Comparison of ENCODE assay signal across 2 cellular contexts in the genomic region with DNA sequence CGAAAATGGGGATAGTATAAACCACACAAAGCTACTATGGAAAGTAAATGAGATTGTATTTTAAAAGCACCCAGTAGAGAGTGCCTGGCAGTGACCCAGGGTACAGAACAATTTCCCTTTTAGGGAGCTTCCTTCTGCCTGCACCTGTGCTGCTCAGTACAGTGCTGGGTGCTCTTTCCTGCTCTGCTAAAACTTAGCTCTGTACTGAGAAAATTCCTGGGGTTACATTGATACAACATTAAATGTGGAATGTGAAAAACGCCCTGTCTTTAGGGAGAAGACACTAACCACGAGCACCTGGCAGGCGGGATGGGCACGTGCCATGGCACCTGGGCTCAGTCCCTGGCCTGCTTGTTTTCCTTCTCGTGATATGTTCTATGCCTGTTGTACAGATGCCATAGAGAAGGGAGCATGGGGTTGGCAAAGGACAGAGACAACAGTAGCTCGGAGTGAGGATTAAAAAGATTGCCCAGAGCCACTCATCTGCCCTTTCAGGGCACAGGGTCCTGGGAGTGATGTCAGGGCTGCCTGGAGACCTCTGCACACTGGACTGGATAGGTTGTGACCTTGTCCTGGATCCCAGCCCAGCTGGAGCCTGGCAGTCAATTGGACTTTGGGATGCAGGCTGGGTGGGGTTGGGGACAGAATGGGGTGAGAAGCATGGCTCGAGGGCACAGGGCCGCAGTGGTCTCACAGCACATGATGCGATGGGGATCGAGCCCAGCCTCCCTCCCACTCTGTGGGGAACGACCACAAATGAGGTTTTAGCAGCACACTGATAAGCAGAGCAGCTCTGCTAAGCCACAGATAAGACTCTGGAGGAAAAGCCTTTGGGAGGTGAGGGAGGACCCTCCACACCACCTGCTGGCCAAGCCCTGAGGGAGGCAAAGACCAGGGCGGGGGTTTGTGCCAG.
TF ChIP-seq lines count a peak whose summit lies in the region.

No MANE protein-coding gene starts in this region.

TF ChIP-seq in SK-N-SH, 30 proteins besides CTCF, POLR2A, EP300 and RAD21:
- TF ChIP-seq RCOR1 (IDR thresholded peaks at IDR 0.05; ENCODE audit: low read length): 0 out of 2 replicates have a peak, but pooled peaks have one; percentile 23
- TF ChIP-seq FOXJ3 (CRISPR knock-in tag; IDR thresholded peaks at IDR 0.05): peak; percentile 88
- TF ChIP-seq GATA2 (CRISPR knock-in tag; IDR thresholded peaks at IDR 0.05): peak; percentile 98
- no peak for TF ChIP-seq TAF1 (IDR thresholded peaks at IDR 0.05; ENCODE audit: borderline replicate concordance, low read depth, low read length)
- TF ChIP-seq CHD2 (IDR thresholded peaks at IDR 0.05; ENCODE audit: low read length, partially characterized antibody): peak; percentile 54

TF ChIP-seq in GM23338, 12 proteins besides CTCF, POLR2A, EP300 and RAD21:
- TF ChIP-seq, protein P1, sequence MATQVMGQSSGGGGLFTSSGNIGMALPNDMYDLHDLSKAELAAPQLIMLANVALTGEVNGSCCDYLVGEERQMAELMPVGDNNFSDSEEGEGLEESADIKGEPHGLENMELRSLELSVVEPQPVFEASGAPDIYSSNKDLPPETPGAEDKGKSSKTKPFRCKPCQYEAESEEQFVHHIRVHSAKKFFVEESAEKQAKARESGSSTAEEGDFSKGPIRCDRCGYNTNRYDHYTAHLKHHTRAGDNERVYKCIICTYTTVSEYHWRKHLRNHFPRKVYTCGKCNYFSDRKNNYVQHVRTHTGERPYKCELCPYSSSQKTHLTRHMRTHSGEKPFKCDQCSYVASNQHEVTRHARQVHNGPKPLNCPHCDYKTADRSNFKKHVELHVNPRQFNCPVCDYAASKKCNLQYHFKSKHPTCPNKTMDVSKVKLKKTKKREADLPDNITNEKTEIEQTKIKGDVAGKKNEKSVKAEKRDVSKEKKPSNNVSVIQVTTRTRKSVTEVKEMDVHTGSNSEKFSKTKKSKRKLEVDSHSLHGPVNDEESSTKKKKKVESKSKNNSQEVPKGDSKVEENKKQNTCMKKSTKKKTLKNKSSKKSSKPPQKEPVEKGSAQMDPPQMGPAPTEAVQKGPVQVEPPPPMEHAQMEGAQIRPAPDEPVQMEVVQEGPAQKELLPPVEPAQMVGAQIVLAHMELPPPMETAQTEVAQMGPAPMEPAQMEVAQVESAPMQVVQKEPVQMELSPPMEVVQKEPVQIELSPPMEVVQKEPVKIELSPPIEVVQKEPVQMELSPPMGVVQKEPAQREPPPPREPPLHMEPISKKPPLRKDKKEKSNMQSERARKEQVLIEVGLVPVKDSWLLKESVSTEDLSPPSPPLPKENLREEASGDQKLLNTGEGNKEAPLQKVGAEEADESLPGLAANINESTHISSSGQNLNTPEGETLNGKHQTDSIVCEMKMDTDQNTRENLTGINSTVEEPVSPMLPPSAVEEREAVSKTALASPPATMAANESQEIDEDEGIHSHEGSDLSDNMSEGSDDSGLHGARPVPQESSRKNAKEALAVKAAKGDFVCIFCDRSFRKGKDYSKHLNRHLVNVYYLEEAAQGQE (IDR thresholded peaks at IDR 0.05; ENCODE audit: unreplicated experiment): no peak
- TF ChIP-seq EZH2 (IDR thresholded peaks at IDR 0.05; ENCODE audit: low read depth, unreplicated experiment) (no peak), NANOG (IDR thresholded peaks at IDR 0.05; ENCODE audit: borderline replicate concordance) (no peak), ZNF114 (CRISPR knock-in tag; IDR thresholded peaks at IDR 0.05) (no peak), STAT1 (IDR thresholded peaks at IDR 0.05; ENCODE audit: unreplicated experiment) (no peak), POLR2AphosphoS5 (IDR thresholded peaks at IDR 0.05; ENCODE audit: low read depth) (no peak), ZNF331 (CRISPR knock-in tag; IDR thresholded peaks at IDR 0.05; ENCODE audit: low read depth) (no peak), JUNB (IDR thresholded peaks at IDR 0.05; ENCODE audit: unreplicated experiment) (no peak), ETS1 (IDR thresholded peaks at IDR 0.05) (no peak), EZH2phosphoT487 (IDR thresholded peaks at IDR 0.05; ENCODE audit: unreplicated experiment) (no peak), CREB1 (CRISPR knock-in tag; IDR thresholded peaks at IDR 0.05; ENCODE audit: low read depth) (no peak)
- TF ChIP-seq, protein P2, sequence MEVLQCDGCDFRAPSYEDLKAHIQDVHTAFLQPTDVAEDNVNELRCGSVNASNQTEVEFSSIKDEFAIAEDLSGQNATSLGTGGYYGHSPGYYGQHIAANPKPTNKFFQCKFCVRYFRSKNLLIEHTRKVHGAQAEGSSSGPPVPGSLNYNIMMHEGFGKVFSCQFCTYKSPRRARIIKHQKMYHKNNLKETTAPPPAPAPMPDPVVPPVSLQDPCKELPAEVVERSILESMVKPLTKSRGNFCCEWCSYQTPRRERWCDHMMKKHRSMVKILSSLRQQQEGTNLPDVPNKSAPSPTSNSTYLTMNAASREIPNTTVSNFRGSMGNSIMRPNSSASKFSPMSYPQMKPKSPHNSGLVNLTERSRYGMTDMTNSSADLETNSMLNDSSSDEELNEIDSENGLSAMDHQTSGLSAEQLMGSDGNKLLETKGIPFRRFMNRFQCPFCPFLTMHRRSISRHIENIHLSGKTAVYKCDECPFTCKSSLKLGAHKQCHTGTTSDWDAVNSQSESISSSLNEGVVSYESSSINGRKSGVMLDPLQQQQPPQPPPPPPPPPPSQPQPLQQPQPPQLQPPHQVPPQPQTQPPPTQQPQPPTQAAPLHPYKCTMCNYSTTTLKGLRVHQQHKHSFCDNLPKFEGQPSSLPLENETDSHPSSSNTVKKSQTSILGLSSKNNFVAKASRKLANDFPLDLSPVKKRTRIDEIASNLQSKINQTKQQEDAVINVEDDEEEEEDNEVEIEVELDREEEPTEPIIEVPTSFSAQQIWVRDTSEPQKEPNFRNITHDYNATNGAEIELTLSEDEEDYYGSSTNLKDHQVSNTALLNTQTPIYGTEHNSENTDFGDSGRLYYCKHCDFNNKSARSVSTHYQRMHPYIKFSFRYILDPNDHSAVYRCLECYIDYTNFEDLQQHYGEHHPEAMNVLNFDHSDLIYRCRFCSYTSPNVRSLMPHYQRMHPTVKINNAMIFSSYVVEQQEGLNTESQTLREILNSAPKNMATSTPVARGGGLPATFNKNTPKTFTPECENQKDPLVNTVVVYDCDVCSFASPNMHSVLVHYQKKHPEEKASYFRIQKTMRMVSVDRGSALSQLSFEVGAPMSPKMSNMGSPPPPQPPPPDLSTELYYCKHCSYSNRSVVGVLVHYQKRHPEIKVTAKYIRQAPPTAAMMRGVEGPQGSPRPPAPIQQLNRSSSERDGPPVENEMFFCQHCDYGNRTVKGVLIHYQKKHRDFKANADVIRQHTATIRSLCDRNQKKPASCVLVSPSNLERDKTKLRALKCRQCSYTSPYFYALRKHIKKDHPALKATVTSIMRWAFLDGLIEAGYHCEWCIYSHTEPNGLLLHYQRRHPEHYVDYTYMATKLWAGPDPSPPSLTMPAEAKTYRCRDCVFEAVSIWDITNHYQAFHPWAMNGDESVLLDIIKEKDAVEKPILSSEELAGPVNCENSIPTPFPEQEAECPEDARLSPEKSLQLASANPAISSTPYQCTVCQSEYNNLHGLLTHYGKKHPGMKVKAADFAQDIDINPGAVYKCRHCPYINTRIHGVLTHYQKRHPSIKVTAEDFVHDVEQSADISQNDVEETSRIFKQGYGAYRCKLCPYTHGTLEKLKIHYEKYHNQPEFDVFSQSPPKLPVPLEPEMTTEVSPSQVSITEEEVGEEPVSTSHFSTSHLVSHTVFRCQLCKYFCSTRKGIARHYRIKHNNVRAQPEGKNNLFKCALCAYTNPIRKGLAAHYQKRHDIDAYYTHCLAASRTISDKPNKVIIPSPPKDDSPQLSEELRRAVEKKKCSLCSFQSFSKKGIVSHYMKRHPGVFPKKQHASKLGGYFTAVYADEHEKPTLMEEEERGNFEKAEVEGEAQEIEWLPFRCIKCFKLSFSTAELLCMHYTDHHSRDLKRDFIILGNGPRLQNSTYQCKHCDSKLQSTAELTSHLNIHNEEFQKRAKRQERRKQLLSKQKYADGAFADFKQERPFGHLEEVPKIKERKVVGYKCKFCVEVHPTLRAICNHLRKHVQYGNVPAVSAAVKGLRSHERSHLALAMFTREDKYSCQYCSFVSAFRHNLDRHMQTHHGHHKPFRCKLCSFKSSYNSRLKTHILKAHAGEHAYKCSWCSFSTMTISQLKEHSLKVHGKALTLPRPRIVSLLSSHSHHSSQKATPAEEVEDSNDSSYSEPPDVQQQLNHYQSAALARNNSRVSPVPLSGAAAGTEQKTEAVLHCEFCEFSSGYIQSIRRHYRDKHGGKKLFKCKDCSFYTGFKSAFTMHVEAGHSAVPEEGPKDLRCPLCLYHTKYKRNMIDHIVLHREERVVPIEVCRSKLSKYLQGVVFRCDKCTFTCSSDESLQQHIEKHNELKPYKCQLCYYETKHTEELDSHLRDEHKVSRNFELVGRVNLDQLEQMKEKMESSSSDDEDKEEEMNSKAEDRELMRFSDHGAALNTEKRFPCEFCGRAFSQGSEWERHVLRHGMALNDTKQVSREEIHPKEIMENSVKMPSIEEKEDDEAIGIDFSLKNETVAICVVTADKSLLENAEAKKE (CRISPR knock-in tag; IDR thresholded peaks at IDR 0.05): no peak
